13 cellular contexts compared by ENCODE assay signal in genomic region chr3:32459474-32459873, GRCh38. TPM values are rescaled to one million over a fixed set of nuclear protein-coding genes. Genes with fewer than 3 reads are reported as not detected.
DNase-seq lines count a peak whose midpoint lies in the region; ATAC-seq and TF ChIP-seq lines count a peak whose summit lies in the region.
"Had no signal": no experiment of that assay in that cellular context is flagged by ENCODE, and none has a peak within 500 bp of the region (broad histone marks: within the 10 kb centered on the region; RNA-seq: fewer than 3 reads in every experiment).

No MANE protein-coding gene starts in this region.

- H3K4me2 ChIP-seq in GM23248 (ENCODE audit: unreplicated experiment), result no peak overlapping the region

- intact Hi-C loops in CD8-positive, alpha-beta T cell (cut with DNase I, micrococcal nuclease), result loop anchor here in 1 of 2 experiments (5.0 to 10.0 kb wide), 2 partner anchors 37 to 925 kb away; partner anchors contain the start of gene STT3B

- CTCF ChIA-PET in CD8-positive, alpha-beta T cell (lab: Charles Lee), result interaction anchor here (0.6 to 8.4 kb wide), 10 partner anchors 9 to 84 kb away, joined by 3 to 66 read pairs (median 3); partner anchors contain the start of gene CMTM7

- H3K9me2 ChIP-seq in GM23248 (ENCODE audit: insufficient read depth), result no peaks in the 10 kb centered on the region

- no peaks in the 10 kb centered on the region for H3F3A ChIP-seq in GM23248 (ENCODE audit: insufficient read depth)

- peaks cover 1% of the 10 kb centered on the region for H3K36me3 ChIP-seq in CD8-positive, alpha-beta T cell (ENCODE audit: insufficient read depth, low read length)
- H3K36me3 ChIP-seq in HUES48 (ENCODE audit: control insufficient read depth, insufficient read depth, low read length), result no peaks in the 10 kb centered on the region
- H3K36me3 ChIP-seq in neutrophil, result peaks cover 31% of the 10 kb centered on the region
- H3K36me3 ChIP-seq in GM23248 (ENCODE audit: low read depth), result no peaks in the 10 kb centered on the region
- H3K36me3 ChIP-seq: HAP-1, sigmoid colon had no signal

- no peaks in the 10 kb centered on the region for H4K20me1 ChIP-seq in GM23248 (ENCODE audit: insufficient read depth)

- no peaks in the 10 kb centered on the region for H3K9me3 ChIP-seq in CD8-positive, alpha-beta T cell (ENCODE audit: low read length)
- H3K9me3 ChIP-seq in HUES48 (ENCODE audit: control insufficient read depth, insufficient read depth, low read length) (no peaks in the 10 kb centered on the region), neutrophil (no peaks in the 10 kb centered on the region), GM23248 (ENCODE audit: low read depth) (no peaks in the 10 kb centered on the region)
- H3K9me3 ChIP-seq: gastroesophageal sphincter, HAP-1, sigmoid colon had no signal

- 95 to 96% methylated on average over 5 of the region's 5 CpGs for WGBS in GM23248 (ENCODE audit: low coverage in 1 of 2, low lambda C conversion rate in 2 of 2, missing lambda C conversion rate in 2 of 2), 2 experiments

- no peaks in the 10 kb centered on the region for H3K9me3 Mint-ChIP-seq in CD8-positive, alpha-beta T cell
- H3K9me3 Mint-ChIP-seq in activated naive CD8-positive, alpha-beta T cell treated with anti-CD3 and anti-CD28 coated beads, Interleukin-2, amount 50 U/mL, for 24 hours, result no peaks in the 10 kb centered on the region
- H3K9me3 Mint-ChIP-seq: brain, nephron had no signal

- H3K9ac ChIP-seq in HUES48 (ENCODE audit: low read depth, low read length), result no peak overlapping the region
- no peak overlapping the region for H3K9ac ChIP-seq in GM23248

- no peak for TF ChIP-seq CTCF in CD8-positive, alpha-beta T cell (IDR thresholded peaks at IDR 0.05)
- no peak for TF ChIP-seq CTCF in neutrophil (IDR thresholded peaks at IDR 0.05)

- no peak overlapping the region for H3K27ac Mint-ChIP-seq in CD8-positive, alpha-beta T cell
- no peak overlapping the region for H3K27ac Mint-ChIP-seq in activated naive CD8-positive, alpha-beta T cell treated with anti-CD3 and anti-CD28 coated beads, Interleukin-2, amount 50 U/mL, for 24 hours
- H3K27ac Mint-ChIP-seq: nephron had no signal

- no peaks in the 10 kb centered on the region for H3K27me3 Mint-ChIP-seq in CD8-positive, alpha-beta T cell (ENCODE audit: low read depth)
- no peaks in the 10 kb centered on the region for H3K27me3 Mint-ChIP-seq in activated naive CD8-positive, alpha-beta T cell treated with anti-CD3 and anti-CD28 coated beads, Interleukin-2, amount 50 U/mL, for 24 hours

- POLR2A ChIA-PET in CD8-positive, alpha-beta T cell (lab: Charles Lee), result interaction anchor here (0.6 to 2.2 kb wide), 7 partner anchors 25 to 88 kb away, joined by 3 to 9 read pairs (median 4); no protein-coding TSS in a partner anchor

- H2AFZ ChIP-seq in GM23248, result no peak overlapping the region

- peak overlapping the region; percentile 90 for H3K27ac ChIP-seq in CD8-positive, alpha-beta T cell (ENCODE audit: low read depth, low read length)
- peak overlapping the region; percentile 90 for H3K27ac ChIP-seq in HUES48 (ENCODE audit: low read depth, low read length)
- H3K27ac ChIP-seq in neutrophil, result peak overlapping the region; percentile 65
- H3K27ac ChIP-seq in GM23248, result no peak overlapping the region
- H3K27ac ChIP-seq: sigmoid colon had no signal

- in situ Hi-C loops in GM23248 (cut with MboI), result no loop called here

- no peaks in the 10 kb centered on the region for H3K27me3 ChIP-seq in CD8-positive, alpha-beta T cell (ENCODE audit: insufficient read depth, low read length)
- H3K27me3 ChIP-seq in HUES48 (ENCODE audit: control insufficient read depth, insufficient read depth, low read length) (no peaks in the 10 kb centered on the region), neutrophil (no peaks in the 10 kb centered on the region), GM23248 (replicated peaks; ENCODE audit: insufficient read depth) (no peaks in the 10 kb centered on the region)
- H3K27me3 ChIP-seq: gastroesophageal sphincter, sigmoid colon had no signal

- H3K79me2 ChIP-seq in GM23248 (ENCODE audit: insufficient read depth), result no peaks in the 10 kb centered on the region

- H3K4me3 Mint-ChIP-seq in CD8-positive, alpha-beta T cell, result peak overlapping the region; percentile 81
- H3K4me3 Mint-ChIP-seq in activated naive CD8-positive, alpha-beta T cell treated with anti-CD3 and anti-CD28 coated beads, Interleukin-2, amount 50 U/mL, for 24 hours, result peak overlapping the region; percentile 73
- H3K4me3 Mint-ChIP-seq: nephron had no signal

- H3K4me1 ChIP-seq in CD8-positive, alpha-beta T cell (ENCODE audit: insufficient read depth, low read length), result peaks cover 82% of the 10 kb centered on the region
- peaks cover 40% of the 10 kb centered on the region for H3K4me1 ChIP-seq in HUES48 (ENCODE audit: control insufficient read depth, insufficient read depth, low read length)
- H3K4me1 ChIP-seq in neutrophil (ENCODE audit: control insufficient read depth in 1 of 2, insufficient read depth in 1 of 2, low read depth in 1 of 2, low read length in 1 of 2), result peaks cover 58 to 77% of the 10 kb centered on the region in 2 experiments
- H3K4me1 ChIP-seq in GM23248 (ENCODE audit: insufficient read depth), result no peaks in the 10 kb centered on the region
- H3K4me1 ChIP-seq: sigmoid colon had no signal

- no peak for ATAC-seq in CD8-positive, alpha-beta T cell
- no peak for ATAC-seq in activated naive CD8-positive, alpha-beta T cell treated with anti-CD3 and anti-CD28 coated beads, Interleukin-2, amount 50 U/mL, for 24 hours
- ATAC-seq: gastroesophageal sphincter had no signal

- no peak for DNase-seq in CD8-positive, alpha-beta T cell
- no peak for DNase-seq in activated naive CD8-positive, alpha-beta T cell treated with anti-CD3 and anti-CD28 coated beads, Interleukin-2, amount 50 U/mL, for 24 hours
- DNase-seq in GM23248, result no peak
- DNase-seq in GM19240 (ENCODE audit: insufficient read length, low spot score), result no peak
- DNase-seq in NCI-H524 treated with DMSO at 0.1 percent for 48 hours (lab: John Stamatoyannopoulos, UW), result no peak
- DNase-seq: NCI-H2107, sigmoid colon had no signal

- H3K36me3 Mint-ChIP-seq in CD8-positive, alpha-beta T cell, result peaks cover 9% of the 10 kb centered on the region
- H3K36me3 Mint-ChIP-seq in activated naive CD8-positive, alpha-beta T cell treated with anti-CD3 and anti-CD28 coated beads, Interleukin-2, amount 50 U/mL, for 24 hours (ENCODE audit: low read depth), result peaks cover 10% of the 10 kb centered on the region
- H3K36me3 Mint-ChIP-seq: brain had no signal

- H3K4me3 ChIP-seq in CD8-positive, alpha-beta T cell (ENCODE audit: low read depth, low read length), result peak overlapping the region; percentile 26
- H3K4me3 ChIP-seq in HUES48 (ENCODE audit: low read depth, low read length) (no peak overlapping the region), neutrophil (ENCODE audit: low read depth in 1 of 2, low read length in 1 of 2) (no peak overlapping the region), GM23248 (no peak overlapping the region)
- H3K4me3 ChIP-seq: gastroesophageal sphincter, HAP-1, sigmoid colon had no signal

- peaks cover 42% of the 10 kb centered on the region for H3K4me1 Mint-ChIP-seq in CD8-positive, alpha-beta T cell (ENCODE audit: low read depth)
- H3K4me1 Mint-ChIP-seq in activated naive CD8-positive, alpha-beta T cell treated with anti-CD3 and anti-CD28 coated beads, Interleukin-2, amount 50 U/mL, for 24 hours, result peaks cover 39% of the 10 kb centered on the region

RNA-seq across cellular contexts. Expression of gene CMTM6, which starts 43.2 kb away (rescaled TPM):
- 10 to 100 TPM; 34.7 to 35.0 TPM for total RNA-seq in CD8-positive, alpha-beta T cell
- total RNA-seq in GM23248 (2014; rRNA removed; shearing (Covaris generic)), result 91.7 and 104 TPM in 2 replicates
- polyA plus RNA-seq in GM23248 (2016; fragmentation: Nextera tagmentation; extraction: Ambion mirVana), result 78.6 and 82.9 TPM in 2 replicates
